ENCODE assay signal across 14 cellular contexts in genomic region chr3:25454411-25454927, GRCh38. TPM values are rescaled to one million over a fixed set of nuclear protein-coding genes. Genes with fewer than 3 reads are reported as not detected.
DNase-seq lines count a peak whose midpoint lies in the region; FAIRE-seq and TF ChIP-seq lines count a peak whose summit lies in the region.
"Had no signal": no experiment of that assay in that cellular context is flagged by ENCODE, and none has a peak within 500 bp of the region (broad histone marks: within the 10 kb centered on the region; RNA-seq: fewer than 3 reads in every experiment).

No MANE protein-coding gene starts in this region.

- H3K4me1 ChIP-seq in endothelial cell of umbilical vein (ENCODE audit: control insufficient read depth, extremely low read depth, insufficient read depth, low read length): peaks cover 60% of the 10 kb centered on the region
- no peaks in the 10 kb centered on the region for H3K4me1 ChIP-seq in Peyer's patch

- no peak for FAIRE-seq in endothelial cell of umbilical vein (lab: Jason Lieb, UNC)
- FAIRE-seq in GM12892 (lab: Jason Lieb, UNC): no peak

- no peak for TF ChIP-seq EP300 in Ishikawa (IDR thresholded peaks at IDR 0.05; ENCODE audit: borderline replicate concordance)

- no peaks in the 10 kb centered on the region for H3K9me3 ChIP-seq in endothelial cell of umbilical vein (replicated peaks; ENCODE audit: control insufficient read depth, insufficient read depth, low read length)
- no peaks in the 10 kb centered on the region for H3K9me3 ChIP-seq in Peyer's patch

- H3K9me1 ChIP-seq in endothelial cell of umbilical vein (replicated peaks; ENCODE audit: control insufficient read depth, extremely low read depth, insufficient read depth, low read length): no peaks in the 10 kb centered on the region

- peak; percentile 57 for DNase-seq in AG09309 (ENCODE audit: low read depth)
- DNase-seq in endothelial cell of umbilical vein (ENCODE audit: low read depth, low spot score): peak; percentile 43
- DNase-seq in osteocyte (ENCODE audit: extremely low spot score, unreplicated experiment): no peak
- no peak for DNase-seq in dermis blood vessel endothelial cell
- no peak for DNase-seq in mesenteric fat pad (ENCODE audit: low spot score)
- DNase-seq in GM12892 (ENCODE audit: insufficient read length): no peak
- no peak for DNase-seq in Peyer's patch
- DNase-seq: activated CD8-positive, alpha-beta memory T cell treated with anti-CD3 and anti-CD28 coated beads, Interleukin-2, amount 50 U/mL, for 48 hours; CD4-positive, CD25-positive, alpha-beta regulatory T cell; NCI-H524 treated with DMSO at 0.1 percent for 48 hours; stimulated activated CD4-positive, alpha-beta T cell treated with anti-CD3 and anti-CD28 coated beads, Interleukin-4, amount 100 ng/mL, for 1 hour; T-helper 2 cell had no signal

- H3K4me3 Mint-ChIP-seq in osteocyte (ENCODE audit: unreplicated experiment): peak overlapping the region; percentile 44
- H3K4me3 Mint-ChIP-seq: CD4-positive, CD25-positive, alpha-beta regulatory T cell had no signal

- POLR2A ChIA-PET in endothelial cell of umbilical vein (lab: Charles Lee): interaction anchor here (1.4 to 2.0 kb wide), 2 partner anchors 21 to 27 kb away, joined by 8 to 10 read pairs; partner anchors contain the start of gene RARB

- H3K36me3 ChIP-seq in endothelial cell of umbilical vein (ENCODE audit: control insufficient read depth in 2 of 2, extremely low read depth in 1 of 2, insufficient read depth in 2 of 2, low read length in 2 of 2): no peaks in the 10 kb centered on the region
- H3K36me3 ChIP-seq in Peyer's patch: no peaks in the 10 kb centered on the region

- dilution Hi-C loops in endothelial cell of umbilical vein (cut with MboI; ENCODE audit: extremely low pct_ligation_motif_present, low sequenced_read_pairs): no loop called here

- peak overlapping the region; percentile 52 for H3K4me2 ChIP-seq in endothelial cell of umbilical vein (ENCODE audit: insufficient read depth, low read length)

- CTCF ChIA-PET in endothelial cell of umbilical vein (lab: Charles Lee): interaction anchor here (1.0 to 3.3 kb wide), 13 partner anchors 8 to 140 kb away, joined by 3 to 20 read pairs (median 6); partner anchors contain the start of gene RARB

- no peak for TF ChIP-seq RAD21 in Ishikawa (IDR thresholded peaks at IDR 0.05; ENCODE audit: low read depth)

- no peak for TF ChIP-seq CTCF in AG09309 (IDR thresholded peaks at IDR 0.05; ENCODE audit: control insufficient read depth, insufficient read depth, low read depth, low read length, missing control alignments)
- no peak for TF ChIP-seq CTCF in endothelial cell of umbilical vein (IDR thresholded peaks at IDR 0.05; ENCODE audit: extremely low read depth in 1 of 2, insufficient read depth in 1 of 2, low read depth in 1 of 2, low read length in 2 of 2)
- TF ChIP-seq CTCF in osteocyte (IDR thresholded peaks at IDR 0.05): no peak
- TF ChIP-seq CTCF in Peyer's patch (IDR thresholded peaks at IDR 0.05): no peak

- H3K9me3 Mint-ChIP-seq in osteocyte (ENCODE audit: unreplicated experiment): no peaks in the 10 kb centered on the region

- no peak overlapping the region for H2AFZ ChIP-seq in endothelial cell of umbilical vein (ENCODE audit: low read depth, low read length)

- H3K27me3 ChIP-seq in endothelial cell of umbilical vein (ENCODE audit: control insufficient read depth in 2 of 2, insufficient read depth in 2 of 2, low read length in 2 of 2) (no peaks in the 10 kb centered on the region), Peyer's patch (no peaks in the 10 kb centered on the region)

- H3K27ac ChIP-seq in endothelial cell of umbilical vein (ENCODE audit: insufficient read depth, low read depth, low read length) (peak overlapping the region; percentile 77), Peyer's patch (no peak overlapping the region)
- H3K27ac ChIP-seq: KMS-11 had no signal

- peaks cover 35% of the 10 kb centered on the region for H3K79me2 ChIP-seq in endothelial cell of umbilical vein (ENCODE audit: control insufficient read depth, insufficient read depth, low read length)

- BruUV-seq in endothelial cell of umbilical vein (replicated peaks; lab: Mats Ljungman, UMichigan): no TSS peak

- H3K4me3 ChIP-seq in AG09309 (ENCODE audit: control insufficient read depth, low read depth, low read length) (no peak overlapping the region), endothelial cell of umbilical vein (replicated peaks in 1 of 3; ENCODE audit: insufficient read depth in 1 of 3, low read depth in 1 of 3, low read length in 3 of 3) (no peak overlapping the region), Peyer's patch (no peak overlapping the region)

- peaks cover 67% of the 10 kb centered on the region for H3K4me1 Mint-ChIP-seq in osteocyte (ENCODE audit: unreplicated experiment)

- H3K27me3 Mint-ChIP-seq in osteocyte (ENCODE audit: unreplicated experiment): no peaks in the 10 kb centered on the region
- H3K27me3 Mint-ChIP-seq: CD4-positive, CD25-positive, alpha-beta regulatory T cell had no signal

- H3K27ac Mint-ChIP-seq in osteocyte (ENCODE audit: unreplicated experiment): peak overlapping the region; percentile 90
- H3K27ac Mint-ChIP-seq: CD4-positive, CD25-positive, alpha-beta regulatory T cell had no signal

- TF ChIP-seq POLR2A in endothelial cell of umbilical vein (IDR thresholded peaks at IDR 0.05; ENCODE audit: low read depth, low read length) (no peak), GM12892 (IDR thresholded peaks at IDR 0.05; ENCODE audit: low read depth, low read length) (no peak), Peyer's patch (IDR thresholded peaks at IDR 0.05) (no peak)

- peak overlapping the region; percentile 49 for H3K9ac ChIP-seq in endothelial cell of umbilical vein (replicated peaks; ENCODE audit: extremely low read depth, insufficient read depth, low read length)
- H3K9ac ChIP-seq: KMS-11 had no signal

- H3K36me3 Mint-ChIP-seq in osteocyte (ENCODE audit: unreplicated experiment): no peaks in the 10 kb centered on the region
- H3K36me3 Mint-ChIP-seq: CD4-positive, CD25-positive, alpha-beta regulatory T cell had no signal

- intact Hi-C loops in endothelial cell of umbilical vein (cut with micrococcal nuclease): no loop called here

- H4K20me1 ChIP-seq in endothelial cell of umbilical vein (replicated peaks; ENCODE audit: control insufficient read depth, extremely low read depth, insufficient read depth, low read length): no peaks in the 10 kb centered on the region

TF ChIP-seq in Ishikawa, 13 proteins besides CTCF, POLR2A, EP300 and RAD21:
- TF ChIP-seq CEBPB (IDR thresholded peaks at IDR 0.05) (0 out of 2 replicates have a peak, but pooled peaks have one; percentile 13), TAF1 (IDR thresholded peaks at IDR 0.05; ENCODE audit: low read depth) (no peak), TEAD4 (IDR thresholded peaks at IDR 0.05) (peak; percentile 64)

TF ChIP-seq in endothelial cell of umbilical vein, 7 proteins besides CTCF, POLR2A, EP300 and RAD21:
- TF ChIP-seq GATA2 (IDR thresholded peaks at IDR 0.05; ENCODE audit: insufficient read depth, insufficient read length, low read depth, low read length) (peak; percentile 31), FOS (IDR thresholded peaks at IDR 0.05; ENCODE audit: borderline replicate concordance, insufficient read depth, low read length) (no peak)

RNA-seq across cellular contexts. Expression of gene RARB, which starts 26.4 kb away (rescaled TPM):
- 19.3 and 23.4 TPM in 2 replicates for total RNA-seq in endothelial cell of umbilical vein
- polyA plus RNA-seq in endothelial cell of umbilical vein: 13.6 and 15.3 TPM in 2 replicates
- polyA plus RNA-seq in endothelial cell of umbilical vein (2011; cell fraction: cytosol; rRNA removed): 17.9 and 18.9 TPM in 2 replicates
- polyA plus RNA-seq in endothelial cell of umbilical vein (2011; cell fraction: nucleus; rRNA removed): 27.6 and 30.3 TPM in 2 replicates
- 34.3 and 35.5 TPM in 2 replicates for polyA plus RNA-seq in endothelial cell of umbilical vein (2012)
- 44.0 and 59.0 TPM in 2 replicates for polyA minus RNA-seq in endothelial cell of umbilical vein
- polyA minus RNA-seq in endothelial cell of umbilical vein (2011; cell fraction: cytosol; rRNA and poly(A)+ RNA removed): not detected
- polyA minus RNA-seq in endothelial cell of umbilical vein (2011; cell fraction: nucleus; rRNA and poly(A)+ RNA removed): 127 and 202 TPM in 2 replicates
- 4.8 and 5.0 TPM in 2 replicates for total RNA-seq in osteocyte
- total RNA-seq in dermis blood vessel endothelial cell: 1.2 and 1.5 TPM in 2 replicates
- total RNA-seq in mesenteric fat pad: 4.8 TPM
- 0.13 TPM for polyA plus RNA-seq in GM12892 (2012; ENCODE audit: missing spikeins)
- 1 to 10 TPM in 3 of 4 donors, under 1 TPM in 1; 0.53 to 4.1 (median 2.9) TPM for total RNA-seq in Peyer's patch
- total RNA-seq: CD4-positive, CD25-positive, alpha-beta regulatory T cell had no signal

Comparison
In these comparisons a context has a peak if more than half of its experiments do, and no peak if none do; other contexts are left out.
1. DNase-seq: peak in AG09309 (single experiment) and endothelial cell of umbilical vein (single experiment); none in osteocyte (single experiment), dermis blood vessel endothelial cell (single experiment), mesenteric fat pad (single experiment), GM12892 (single experiment) and Peyer's patch (0 of 3).